ENCODE assay signal across 18 cellular contexts in genomic region chr10:77279207-77279606, GRCh38.
A peak's percentile ranks its signal among the peaks of the same experiment; 100 is the strongest.
DNase-seq lines count a peak whose midpoint lies in the region; ATAC-seq, FAIRE-seq and TF ChIP-seq lines count a peak whose summit lies in the region.
"Had no signal": no experiment of that assay in that cellular context is flagged by ENCODE, and none has a peak within 500 bp of the region (broad histone marks: within the 10 kb centered on the region; RNA-seq: fewer than 3 reads in every experiment).

No MANE protein-coding gene starts in this region.

- H3K9me3 ChIP-seq in neuronal stem cell (replicated peaks in 1 of 2; ENCODE audit: control insufficient read depth in 2 of 2, insufficient read depth in 1 of 2, low read depth in 1 of 2, low read length in 2 of 2), result no peaks in the 10 kb centered on the region
- H3K9me3 ChIP-seq: BE2C, esophagus squamous epithelium, Peyer's patch, psoas muscle had no signal

- H3K14ac ChIP-seq in neuronal stem cell (ENCODE audit: low read length), result no peak overlapping the region

- H3K9ac ChIP-seq in neuronal stem cell (ENCODE audit: low read depth, low read length, poor library complexity), result no peak overlapping the region

- no peak overlapping the region for H4K91ac ChIP-seq in neuronal stem cell (ENCODE audit: low read depth, low read length, poor library complexity)

- H2AK5ac ChIP-seq in neuronal stem cell (ENCODE audit: low read depth, low read length), result no peak overlapping the region

- H3K9me3 Mint-ChIP-seq in activated naive CD4-positive, alpha-beta T cell treated with anti-CD3 and anti-CD28 coated beads for 36 hours, result peaks cover 6% of the 10 kb centered on the region
- peaks cover 7% of the 10 kb centered on the region for H3K9me3 Mint-ChIP-seq in activated CD8-positive, alpha-beta T cell treated with anti-CD3 and anti-CD28 coated beads for 36 hours
- H3K9me3 Mint-ChIP-seq: activated naive CD4-positive, alpha-beta T cell treated with anti-CD3 and anti-CD28 coated beads, Interleukin-2, amount 50 U/mL, for 24 hours had no signal

- no peaks in the 10 kb centered on the region for H3K36me3 ChIP-seq in neuronal stem cell (replicated peaks in 1 of 2; ENCODE audit: control insufficient read depth in 2 of 2, insufficient read depth in 2 of 2, low read length in 2 of 2)
- H3K36me3 ChIP-seq: BE2C, esophagus squamous epithelium, Peyer's patch had no signal

- intact Hi-C loops in activated naive CD4-positive, alpha-beta T cell treated with anti-CD3 and anti-CD28 coated beads for 36 hours (cut with micrococcal nuclease), result no loop called here
- intact Hi-C loops in activated CD8-positive, alpha-beta T cell treated with anti-CD3 and anti-CD28 coated beads for 36 hours (cut with micrococcal nuclease), result no loop called here

- H3K36me3 Mint-ChIP-seq in activated naive CD4-positive, alpha-beta T cell treated with anti-CD3 and anti-CD28 coated beads for 36 hours (ENCODE audit: low read depth), result no peaks in the 10 kb centered on the region
- no peaks in the 10 kb centered on the region for H3K36me3 Mint-ChIP-seq in activated CD8-positive, alpha-beta T cell treated with anti-CD3 and anti-CD28 coated beads for 36 hours (ENCODE audit: low read depth)
- H3K36me3 Mint-ChIP-seq: activated naive CD4-positive, alpha-beta T cell treated with anti-CD3 and anti-CD28 coated beads, Interleukin-2, amount 50 U/mL, for 24 hours had no signal

- TF ChIP-seq CTCF in activated CD8-positive, alpha-beta T cell treated with anti-CD3 and anti-CD28 coated beads for 36 hours (IDR thresholded peaks at IDR 0.05), result no peak

- ATAC-seq in activated CD8-positive, alpha-beta T cell treated with anti-CD3 and anti-CD28 coated beads for 36 hours, result peak; percentile 73
- ATAC-seq in GM21528 (IDR thresholded peaks at IDR 0.05; ENCODE audit: low FRiP score, unreplicated experiment), result no peak
- ATAC-seq: HCT116, psoas muscle had no signal

- DNase-seq in activated naive CD4-positive, alpha-beta T cell treated with anti-CD3 and anti-CD28 coated beads for 36 hours, result peak; percentile 7
- no peak for DNase-seq in activated naive CD4-positive, alpha-beta T cell treated with Interleukin-2 at 50 U/mL for 16 hours
- DNase-seq in activated CD8-positive, alpha-beta T cell treated with anti-CD3 and anti-CD28 coated beads for 36 hours, result peak; percentile 81
- DNase-seq in NCI-H2227 treated with DMSO at 0.1 percent for 48 hours (lab: John Stamatoyannopoulos, UW) (no peak), putamen (ENCODE audit: low spot score) (no peak), neuronal stem cell (ENCODE audit: low spot score) (no peak)
- DNase-seq: BE2C; esophagus squamous epithelium; NCI-H446; Peyer's patch; stimulated activated CD4-positive, alpha-beta T cell treated with anti-CD3 and anti-CD28 coated beads, Interleukin-4, amount 100 ng/mL, for 24 hours; stimulated activated naive CD4-positive, alpha-beta T cell treated with Interleukin-2 at 50 U/mL for 16 hours had no signal

- no peak overlapping the region for H3K23ac ChIP-seq in neuronal stem cell (ENCODE audit: low read depth, low read length, poor library complexity)

- no peaks in the 10 kb centered on the region for H3K27me3 ChIP-seq in neuronal stem cell (ENCODE audit: control insufficient read depth in 3 of 3, insufficient read depth in 3 of 3, low read depth in 1 of 3, low read length in 3 of 3)
- H3K27me3 ChIP-seq: BE2C, Peyer's patch had no signal

- H4K8ac ChIP-seq in neuronal stem cell (ENCODE audit: low read depth, low read length), result no peak overlapping the region

- peaks cover 10% of the 10 kb centered on the region for H3K27me3 Mint-ChIP-seq in activated naive CD4-positive, alpha-beta T cell treated with anti-CD3 and anti-CD28 coated beads for 36 hours (ENCODE audit: low read depth)
- peaks cover 8% of the 10 kb centered on the region for H3K27me3 Mint-ChIP-seq in activated CD8-positive, alpha-beta T cell treated with anti-CD3 and anti-CD28 coated beads for 36 hours

- H3K4me3 Mint-ChIP-seq in activated naive CD4-positive, alpha-beta T cell treated with anti-CD3 and anti-CD28 coated beads for 36 hours, result no peak overlapping the region
- H3K4me3 Mint-ChIP-seq in activated CD8-positive, alpha-beta T cell treated with anti-CD3 and anti-CD28 coated beads for 36 hours, result no peak overlapping the region
- H3K4me3 Mint-ChIP-seq: activated naive CD4-positive, alpha-beta T cell treated with anti-CD3 and anti-CD28 coated beads, Interleukin-2, amount 50 U/mL, for 24 hours had no signal

- H3K27ac ChIP-seq in neuronal stem cell (replicated peaks; ENCODE audit: low read length), result no peak overlapping the region
- H3K27ac ChIP-seq: esophagus squamous epithelium, HL-60, Peyer's patch, psoas muscle had no signal

- H3K27ac Mint-ChIP-seq in activated naive CD4-positive, alpha-beta T cell treated with anti-CD3 and anti-CD28 coated beads for 36 hours, result no peak overlapping the region
- H3K27ac Mint-ChIP-seq in activated CD8-positive, alpha-beta T cell treated with anti-CD3 and anti-CD28 coated beads for 36 hours, result no peak overlapping the region
- H3K27ac Mint-ChIP-seq: activated naive CD4-positive, alpha-beta T cell treated with anti-CD3 and anti-CD28 coated beads, Interleukin-2, amount 50 U/mL, for 24 hours had no signal

- POLR2A ChIA-PET in activated CD8-positive, alpha-beta T cell treated with anti-CD3 and anti-CD28 coated beads for 36 hours (lab: Charles Lee), result no interaction called here

- CTCF ChIA-PET in activated naive CD4-positive, alpha-beta T cell treated with anti-CD3 and anti-CD28 coated beads for 36 hours (lab: Charles Lee), result no interaction called here
- CTCF ChIA-PET in activated CD8-positive, alpha-beta T cell treated with anti-CD3 and anti-CD28 coated beads for 36 hours (lab: Charles Lee), result interaction anchor here (1.0 to 1.3 kb wide), 2 partner anchors 15 to 114 kb away, joined by 3 to 5 read pairs; no protein-coding TSS in a partner anchor

- no peak overlapping the region for H3K4ac ChIP-seq in neuronal stem cell (ENCODE audit: low read length)

- H2BK12ac ChIP-seq in neuronal stem cell (ENCODE audit: low read length), result no peak overlapping the region

- no peaks in the 10 kb centered on the region for H3K79me1 ChIP-seq in neuronal stem cell (ENCODE audit: low read depth, low read length)

- WGBS in neuronal stem cell (ENCODE audit: extremely low coverage in 2 of 2, insufficient read length in 2 of 2, insufficient replicate concordance in 1 of 2), 2 donors, result no CpG with 5 or more reads among the region's 4 CpGs

- no peak overlapping the region for H3K4me3 ChIP-seq in neuronal stem cell (ENCODE audit: low read length in 2 of 2)
- H3K4me3 ChIP-seq: esophagus squamous epithelium, Peyer's patch, psoas muscle had no signal

- H3K4me1 Mint-ChIP-seq in activated naive CD4-positive, alpha-beta T cell treated with anti-CD3 and anti-CD28 coated beads for 36 hours (ENCODE audit: low read depth), result no peaks in the 10 kb centered on the region
- H3K4me1 Mint-ChIP-seq in activated CD8-positive, alpha-beta T cell treated with anti-CD3 and anti-CD28 coated beads for 36 hours (ENCODE audit: low read depth), result peaks cover 35% of the 10 kb centered on the region
- H3K4me1 Mint-ChIP-seq: activated naive CD4-positive, alpha-beta T cell treated with anti-CD3 and anti-CD28 coated beads, Interleukin-2, amount 50 U/mL, for 24 hours had no signal

- FAIRE-seq in islet of Langerhans (lab: Jason Lieb, UNC), result peak; percentile 75

- no peaks in the 10 kb centered on the region for H3K4me1 ChIP-seq in neuronal stem cell (ENCODE audit: control insufficient read depth in 2 of 2, insufficient read depth in 1 of 2, low read depth in 1 of 2, low read length in 2 of 2)
- H3K4me1 ChIP-seq: BE2C, Peyer's patch had no signal

- no peak overlapping the region for H2AFZ ChIP-seq in neuronal stem cell (ENCODE audit: low read length)

- H3K4me2 ChIP-seq in neuronal stem cell (ENCODE audit: insufficient read depth, low read length, poor library complexity, severe bottlenecking), result no peak overlapping the region

- H2BK15ac ChIP-seq in neuronal stem cell (ENCODE audit: low read length), result no peak overlapping the region

- no peak overlapping the region for H3K18ac ChIP-seq in neuronal stem cell (ENCODE audit: low read length)

- no peak overlapping the region for H2BK120ac ChIP-seq in neuronal stem cell (ENCODE audit: low read depth, low read length)

- no peak overlapping the region for H2BK5ac ChIP-seq in neuronal stem cell (ENCODE audit: low read length)

Comparison
In these comparisons a context has a peak if more than half of its experiments do, and no peak if none do; other contexts are left out.
1. DNase-seq: peak in activated naive CD4-positive, alpha-beta T cell treated with anti-CD3 and anti-CD28 coated beads for 36 hours (single experiment) and activated CD8-positive, alpha-beta T cell treated with anti-CD3 and anti-CD28 coated beads for 36 hours (single experiment); none in activated naive CD4-positive, alpha-beta T cell treated with Interleukin-2 at 50 U/mL for 16 hours (single experiment), NCI-H2227 treated with DMSO at 0.1 percent for 48 hours (single experiment), putamen (single experiment) and neuronal stem cell (single experiment).